ENCODE assay signal across 1 cellular context in the genomic region with DNA sequence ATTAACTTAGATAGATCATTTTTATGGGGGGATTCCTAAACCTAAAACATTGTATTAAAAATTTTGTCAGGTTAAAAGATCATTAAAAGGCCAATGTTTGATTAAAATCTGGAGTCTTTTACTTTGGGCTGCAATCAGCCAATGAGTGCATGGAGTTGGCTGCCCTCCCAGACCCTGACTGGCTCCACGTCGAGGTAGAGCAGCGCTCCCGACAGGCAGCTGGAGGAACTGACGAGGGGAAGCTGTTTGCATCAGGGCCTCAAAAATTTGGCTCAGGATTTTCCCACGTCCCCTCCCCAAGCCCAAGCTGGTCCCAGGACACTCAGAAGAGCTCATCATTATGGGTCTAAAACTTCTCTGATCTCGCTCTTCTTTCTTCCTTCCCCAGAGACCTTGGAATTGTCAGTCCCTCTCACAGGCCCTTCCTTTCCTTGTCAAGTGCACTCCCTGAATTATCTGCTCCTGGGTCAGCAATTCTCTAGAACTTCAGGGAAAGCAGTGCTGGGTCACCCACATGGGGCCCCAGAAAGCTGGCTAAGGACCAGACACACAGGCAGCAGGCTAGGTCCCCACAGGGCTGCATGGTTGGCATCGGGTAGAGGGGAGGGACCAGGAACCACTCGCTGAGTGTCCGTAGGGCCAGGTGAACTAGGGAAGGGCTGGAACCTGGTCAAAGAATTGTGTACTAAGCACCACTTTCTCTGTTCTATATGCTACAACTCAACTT.
A peak's percentile ranks its signal among the peaks of the same experiment; 100 is the strongest.
TF ChIP-seq lines count a peak whose summit lies in the region.

No MANE protein-coding gene starts in this region.

TF ChIP-seq in K562, 482 proteins besides CTCF, POLR2A, EP300 and RAD21 (continued from another document and continues in another):
- TF ChIP-seq, protein P1, sequence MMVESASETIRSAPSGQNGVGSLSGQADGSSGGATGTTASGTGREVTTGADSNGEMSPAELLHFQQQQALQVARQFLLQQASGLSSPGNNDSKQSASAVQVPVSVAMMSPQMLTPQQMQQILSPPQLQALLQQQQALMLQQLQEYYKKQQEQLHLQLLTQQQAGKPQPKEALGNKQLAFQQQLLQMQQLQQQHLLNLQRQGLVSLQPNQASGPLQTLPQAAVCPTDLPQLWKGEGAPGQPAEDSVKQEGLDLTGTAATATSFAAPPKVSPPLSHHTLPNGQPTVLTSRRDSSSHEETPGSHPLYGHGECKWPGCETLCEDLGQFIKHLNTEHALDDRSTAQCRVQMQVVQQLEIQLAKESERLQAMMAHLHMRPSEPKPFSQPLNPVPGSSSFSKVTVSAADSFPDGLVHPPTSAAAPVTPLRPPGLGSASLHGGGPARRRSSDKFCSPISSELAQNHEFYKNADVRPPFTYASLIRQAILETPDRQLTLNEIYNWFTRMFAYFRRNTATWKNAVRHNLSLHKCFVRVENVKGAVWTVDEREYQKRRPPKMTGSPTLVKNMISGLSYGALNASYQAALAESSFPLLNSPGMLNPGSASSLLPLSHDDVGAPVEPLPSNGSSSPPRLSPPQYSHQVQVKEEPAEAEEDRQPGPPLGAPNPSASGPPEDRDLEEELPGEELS (CRISPR knock-in tag; IDR thresholded peaks at IDR 0.05; ENCODE audit: borderline replicate concordance) = no peak
- TF ChIP-seq SREBF2 (CRISPR knock-in tag; IDR thresholded peaks at IDR 0.05) (no peak), JUND (IDR thresholded peaks at IDR 0.05; ENCODE audit: borderline replicate concordance, low read depth, low read length) (0 out of 2 replicates have a peak, but pooled peaks have one; percentile 19), JUND (tag; IDR thresholded peaks at IDR 0.05; ENCODE audit: borderline replicate concordance, low read depth, low read length) (no peak), CHCHD3 (CRISPR knock-in tag; IDR thresholded peaks at IDR 0.05) (no peak), KLF13 (tag; IDR thresholded peaks at IDR 0.05; ENCODE audit: borderline replicate concordance, low read depth) (no peak), POLR3G (IDR thresholded peaks at IDR 0.05; ENCODE audit: extremely low read depth, insufficient read length, insufficient replicate concordance) (no peak), HNRNPK (IDR thresholded peaks at IDR 0.05; ENCODE audit: low read depth, low read length, poor library complexity, severe bottlenecking) (no peak), ZNF282 (CRISPR knock-in tag; IDR thresholded peaks at IDR 0.05) (no peak), PCBP1 (IDR thresholded peaks at IDR 0.05; ENCODE audit: low read depth, low read length, poor library complexity, severe bottlenecking) (no peak), ZNF184 (CRISPR knock-in tag; IDR thresholded peaks at IDR 0.05) (no peak), TOE1 (IDR thresholded peaks at IDR 0.05; ENCODE audit: borderline replicate concordance) (no peak), TOE1 (CRISPR knock-in tag; IDR thresholded peaks at IDR 0.05; ENCODE audit: borderline replicate concordance, low read depth) (no peak), SNRNP70 (optimal IDR thresholded peaks at IDR 0.05; ENCODE audit: low read depth, low read length) (no peak), STAT5B (CRISPR knock-in tag; IDR thresholded peaks at IDR 0.05) (no peak), MYNN (IDR thresholded peaks at IDR 0.05) (no peak), MYNN (CRISPR knock-in tag; IDR thresholded peaks at IDR 0.05) (no peak), POLR2B (IDR thresholded peaks at IDR 0.05; ENCODE audit: low read depth, partially characterized antibody) (no peak), ZNF24 (IDR thresholded peaks at IDR 0.05) (no peak), POLR2AphosphoS2 (IDR thresholded peaks at IDR 0.05; ENCODE audit: low read length) (no peak), ZNF354B (CRISPR knock-in tag; IDR thresholded peaks at IDR 0.05) (no peak), RBM15 (IDR thresholded peaks at IDR 0.05; ENCODE audit: insufficient read depth, low read length) (no peak), SAP30 (IDR thresholded peaks at IDR 0.05; ENCODE audit: borderline replicate concordance, insufficient read depth, low read depth, low read length, poor library complexity, severe bottlenecking) (no peak), SMC3 (conservative IDR thresholded peaks at IDR 0.05; ENCODE audit: insufficient read depth, low read depth, low read length) (peak; percentile 59), RBM39 (optimal IDR thresholded peaks at IDR 0.05; ENCODE audit: low read depth, low read length) (no peak), BDP1 (IDR thresholded peaks at IDR 0.05; ENCODE audit: insufficient read depth, insufficient read length) (no peak), MEF2D (tag; conservative IDR thresholded peaks at IDR 0.05; ENCODE audit: low read depth) (no peak), ATF1 (CRISPR knock-in tag; IDR thresholded peaks at IDR 0.05) (0 out of 2 replicates have a peak, but pooled peaks have one; percentile 44), ATF1 (tag; IDR thresholded peaks at IDR 0.05) (no peak), SRSF9 (IDR thresholded peaks at IDR 0.05; ENCODE audit: borderline replicate concordance, low read depth, low read length) (no peak), ETV1 (tag; conservative IDR thresholded peaks at IDR 0.05; ENCODE audit: low read depth) (0 out of 2 replicates have a peak, but pooled peaks have one; percentile 15), EZH2 (IDR thresholded peaks at IDR 0.05; ENCODE audit: borderline replicate concordance, low read depth, low read length) (no peak), FOSL1 (tag; conservative IDR thresholded peaks at IDR 0.05) (no peak)
- TF ChIP-seq, protein P2, sequence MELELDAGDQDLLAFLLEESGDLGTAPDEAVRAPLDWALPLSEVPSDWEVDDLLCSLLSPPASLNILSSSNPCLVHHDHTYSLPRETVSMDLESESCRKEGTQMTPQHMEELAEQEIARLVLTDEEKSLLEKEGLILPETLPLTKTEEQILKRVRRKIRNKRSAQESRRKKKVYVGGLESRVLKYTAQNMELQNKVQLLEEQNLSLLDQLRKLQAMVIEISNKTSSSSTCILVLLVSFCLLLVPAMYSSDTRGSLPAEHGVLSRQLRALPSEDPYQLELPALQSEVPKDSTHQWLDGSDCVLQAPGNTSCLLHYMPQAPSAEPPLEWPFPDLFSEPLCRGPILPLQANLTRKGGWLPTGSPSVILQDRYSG (tag; conservative IDR thresholded peaks at IDR 0.05; ENCODE audit: low read depth) = no peak
- TF ChIP-seq, protein P3, sequence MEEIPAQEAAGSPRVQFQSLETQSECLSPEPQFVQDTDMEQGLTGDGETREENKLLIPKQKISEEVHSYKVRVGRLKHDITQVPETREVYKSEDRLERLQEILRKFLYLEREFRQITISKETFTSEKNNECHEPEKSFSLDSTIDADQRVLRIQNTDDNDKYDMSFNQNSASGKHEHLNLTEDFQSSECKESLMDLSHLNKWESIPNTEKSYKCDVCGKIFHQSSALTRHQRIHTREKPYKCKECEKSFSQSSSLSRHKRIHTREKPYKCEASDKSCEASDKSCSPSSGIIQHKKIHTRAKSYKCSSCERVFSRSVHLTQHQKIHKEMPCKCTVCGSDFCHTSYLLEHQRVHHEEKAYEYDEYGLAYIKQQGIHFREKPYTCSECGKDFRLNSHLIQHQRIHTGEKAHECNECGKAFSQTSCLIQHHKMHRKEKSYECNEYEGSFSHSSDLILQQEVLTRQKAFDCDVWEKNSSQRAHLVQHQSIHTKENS (CRISPR knock-in tag; IDR thresholded peaks at IDR 0.05) = no peak
- TF ChIP-seq, protein P4, sequence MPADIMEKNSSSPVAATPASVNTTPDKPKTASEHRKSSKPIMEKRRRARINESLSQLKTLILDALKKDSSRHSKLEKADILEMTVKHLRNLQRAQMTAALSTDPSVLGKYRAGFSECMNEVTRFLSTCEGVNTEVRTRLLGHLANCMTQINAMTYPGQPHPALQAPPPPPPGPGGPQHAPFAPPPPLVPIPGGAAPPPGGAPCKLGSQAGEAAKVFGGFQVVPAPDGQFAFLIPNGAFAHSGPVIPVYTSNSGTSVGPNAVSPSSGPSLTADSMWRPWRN (IDR thresholded peaks at IDR 0.05; ENCODE audit: low read depth) = no peak
- TF ChIP-seq, protein P5, sequence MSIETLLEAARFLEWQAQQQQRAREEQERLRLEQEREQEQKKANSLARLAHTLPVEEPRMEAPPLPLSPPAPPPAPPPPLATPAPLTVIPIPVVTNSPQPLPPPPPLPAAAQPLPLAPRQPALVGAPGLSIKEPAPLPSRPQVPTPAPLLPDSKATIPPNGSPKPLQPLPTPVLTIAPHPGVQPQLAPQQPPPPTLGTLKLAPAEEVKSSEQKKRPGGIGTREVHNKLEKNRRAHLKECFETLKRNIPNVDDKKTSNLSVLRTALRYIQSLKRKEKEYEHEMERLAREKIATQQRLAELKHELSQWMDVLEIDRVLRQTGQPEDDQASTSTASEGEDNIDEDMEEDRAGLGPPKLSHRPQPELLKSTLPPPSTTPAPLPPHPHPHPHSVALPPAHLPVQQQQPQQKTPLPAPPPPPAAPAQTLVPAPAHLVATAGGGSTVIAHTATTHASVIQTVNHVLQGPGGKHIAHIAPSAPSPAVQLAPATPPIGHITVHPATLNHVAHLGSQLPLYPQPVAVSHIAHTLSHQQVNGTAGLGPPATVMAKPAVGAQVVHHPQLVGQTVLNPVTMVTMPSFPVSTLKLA (conservative IDR thresholded peaks at IDR 0.05) = no peak
- TF ChIP-seq, protein P6, sequence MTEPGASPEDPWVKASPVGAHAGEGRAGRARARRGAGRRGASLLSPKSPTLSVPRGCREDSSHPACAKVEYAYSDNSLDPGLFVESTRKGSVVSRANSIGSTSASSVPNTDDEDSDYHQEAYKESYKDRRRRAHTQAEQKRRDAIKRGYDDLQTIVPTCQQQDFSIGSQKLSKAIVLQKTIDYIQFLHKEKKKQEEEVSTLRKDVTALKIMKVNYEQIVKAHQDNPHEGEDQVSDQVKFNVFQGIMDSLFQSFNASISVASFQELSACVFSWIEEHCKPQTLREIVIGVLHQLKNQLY (CRISPR knock-in tag; conservative IDR thresholded peaks at IDR 0.05) = 0 out of 4 replicates have a peak, but pooled peaks of 1 of the 2 experiments have one; percentile 3
- TF ChIP-seq, protein P7, sequence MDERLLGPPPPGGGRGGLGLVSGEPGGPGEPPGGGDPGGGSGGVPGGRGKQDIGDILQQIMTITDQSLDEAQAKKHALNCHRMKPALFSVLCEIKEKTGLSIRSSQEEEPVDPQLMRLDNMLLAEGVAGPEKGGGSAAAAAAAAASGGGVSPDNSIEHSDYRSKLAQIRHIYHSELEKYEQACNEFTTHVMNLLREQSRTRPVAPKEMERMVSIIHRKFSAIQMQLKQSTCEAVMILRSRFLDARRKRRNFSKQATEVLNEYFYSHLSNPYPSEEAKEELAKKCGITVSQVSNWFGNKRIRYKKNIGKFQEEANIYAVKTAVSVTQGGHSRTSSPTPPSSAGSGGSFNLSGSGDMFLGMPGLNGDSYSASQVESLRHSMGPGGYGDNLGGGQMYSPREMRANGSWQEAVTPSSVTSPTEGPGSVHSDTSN (CRISPR knock-in tag; IDR thresholded peaks at IDR 0.05; ENCODE audit: low read depth) = no peak
- TF ChIP-seq, protein P7 (tag; conservative IDR thresholded peaks at IDR 0.05; ENCODE audit: low read depth) = no peak
- TF ChIP-seq, protein P8, sequence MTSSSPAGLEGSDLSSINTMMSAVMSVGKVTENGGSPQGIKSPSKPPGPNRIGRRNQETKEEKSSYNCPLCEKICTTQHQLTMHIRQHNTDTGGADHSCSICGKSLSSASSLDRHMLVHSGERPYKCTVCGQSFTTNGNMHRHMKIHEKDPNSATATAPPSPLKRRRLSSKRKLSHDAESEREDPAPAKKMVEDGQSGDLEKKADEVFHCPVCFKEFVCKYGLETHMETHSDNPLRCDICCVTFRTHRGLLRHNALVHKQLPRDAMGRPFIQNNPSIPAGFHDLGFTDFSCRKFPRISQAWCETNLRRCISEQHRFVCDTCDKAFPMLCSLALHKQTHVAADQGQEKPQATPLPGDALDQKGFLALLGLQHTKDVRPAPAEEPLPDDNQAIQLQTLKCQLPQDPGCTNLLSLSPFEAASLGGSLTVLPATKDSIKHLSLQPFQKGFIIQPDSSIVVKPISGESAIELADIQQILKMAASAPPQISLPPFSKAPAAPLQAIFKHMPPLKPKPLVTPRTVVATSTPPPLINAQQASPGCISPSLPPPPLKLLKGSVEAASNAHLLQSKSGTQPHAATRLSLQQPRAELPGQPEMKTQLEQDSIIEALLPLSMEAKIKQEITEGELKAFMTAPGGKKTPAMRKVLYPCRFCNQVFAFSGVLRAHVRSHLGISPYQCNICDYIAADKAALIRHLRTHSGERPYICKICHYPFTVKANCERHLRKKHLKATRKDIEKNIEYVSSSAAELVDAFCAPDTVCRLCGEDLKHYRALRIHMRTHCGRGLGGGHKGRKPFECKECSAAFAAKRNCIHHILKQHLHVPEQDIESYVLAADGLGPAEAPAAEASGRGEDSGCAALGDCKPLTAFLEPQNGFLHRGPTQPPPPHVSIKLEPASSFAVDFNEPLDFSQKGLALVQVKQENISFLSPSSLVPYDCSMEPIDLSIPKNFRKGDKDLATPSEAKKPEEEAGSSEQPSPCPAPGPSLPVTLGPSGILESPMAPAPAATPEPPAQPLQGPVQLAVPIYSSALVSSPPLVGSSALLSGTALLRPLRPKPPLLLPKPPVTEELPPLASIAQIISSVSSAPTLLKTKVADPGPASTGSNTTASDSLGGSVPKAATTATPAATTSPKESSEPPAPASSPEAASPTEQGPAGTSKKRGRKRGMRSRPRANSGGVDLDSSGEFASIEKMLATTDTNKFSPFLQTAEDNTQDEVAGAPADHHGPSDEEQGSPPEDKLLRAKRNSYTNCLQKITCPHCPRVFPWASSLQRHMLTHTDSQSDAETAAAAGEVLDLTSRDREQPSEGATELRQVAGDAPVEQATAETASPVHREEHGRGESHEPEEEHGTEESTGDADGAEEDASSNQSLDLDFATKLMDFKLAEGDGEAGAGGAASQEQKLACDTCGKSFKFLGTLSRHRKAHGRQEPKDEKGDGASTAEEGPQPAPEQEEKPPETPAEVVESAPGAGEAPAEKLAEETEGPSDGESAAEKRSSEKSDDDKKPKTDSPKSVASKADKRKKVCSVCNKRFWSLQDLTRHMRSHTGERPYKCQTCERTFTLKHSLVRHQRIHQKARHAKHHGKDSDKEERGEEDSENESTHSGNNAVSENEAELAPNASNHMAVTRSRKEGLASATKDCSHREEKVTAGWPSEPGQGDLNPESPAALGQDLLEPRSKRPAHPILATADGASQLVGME (CRISPR knock-in tag; IDR thresholded peaks at IDR 0.05) = no peak
- TF ChIP-seq, protein P9, sequence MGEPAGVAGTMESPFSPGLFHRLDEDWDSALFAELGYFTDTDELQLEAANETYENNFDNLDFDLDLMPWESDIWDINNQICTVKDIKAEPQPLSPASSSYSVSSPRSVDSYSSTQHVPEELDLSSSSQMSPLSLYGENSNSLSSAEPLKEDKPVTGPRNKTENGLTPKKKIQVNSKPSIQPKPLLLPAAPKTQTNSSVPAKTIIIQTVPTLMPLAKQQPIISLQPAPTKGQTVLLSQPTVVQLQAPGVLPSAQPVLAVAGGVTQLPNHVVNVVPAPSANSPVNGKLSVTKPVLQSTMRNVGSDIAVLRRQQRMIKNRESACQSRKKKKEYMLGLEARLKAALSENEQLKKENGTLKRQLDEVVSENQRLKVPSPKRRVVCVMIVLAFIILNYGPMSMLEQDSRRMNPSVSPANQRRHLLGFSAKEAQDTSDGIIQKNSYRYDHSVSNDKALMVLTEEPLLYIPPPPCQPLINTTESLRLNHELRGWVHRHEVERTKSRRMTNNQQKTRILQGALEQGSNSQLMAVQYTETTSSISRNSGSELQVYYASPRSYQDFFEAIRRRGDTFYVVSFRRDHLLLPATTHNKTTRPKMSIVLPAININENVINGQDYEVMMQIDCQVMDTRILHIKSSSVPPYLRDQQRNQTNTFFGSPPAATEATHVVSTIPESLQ (CRISPR knock-in tag; IDR thresholded peaks at IDR 0.05) = no peak
